Comparison of ENCODE assay signal across 8 cellular contexts in the genomic region with DNA sequence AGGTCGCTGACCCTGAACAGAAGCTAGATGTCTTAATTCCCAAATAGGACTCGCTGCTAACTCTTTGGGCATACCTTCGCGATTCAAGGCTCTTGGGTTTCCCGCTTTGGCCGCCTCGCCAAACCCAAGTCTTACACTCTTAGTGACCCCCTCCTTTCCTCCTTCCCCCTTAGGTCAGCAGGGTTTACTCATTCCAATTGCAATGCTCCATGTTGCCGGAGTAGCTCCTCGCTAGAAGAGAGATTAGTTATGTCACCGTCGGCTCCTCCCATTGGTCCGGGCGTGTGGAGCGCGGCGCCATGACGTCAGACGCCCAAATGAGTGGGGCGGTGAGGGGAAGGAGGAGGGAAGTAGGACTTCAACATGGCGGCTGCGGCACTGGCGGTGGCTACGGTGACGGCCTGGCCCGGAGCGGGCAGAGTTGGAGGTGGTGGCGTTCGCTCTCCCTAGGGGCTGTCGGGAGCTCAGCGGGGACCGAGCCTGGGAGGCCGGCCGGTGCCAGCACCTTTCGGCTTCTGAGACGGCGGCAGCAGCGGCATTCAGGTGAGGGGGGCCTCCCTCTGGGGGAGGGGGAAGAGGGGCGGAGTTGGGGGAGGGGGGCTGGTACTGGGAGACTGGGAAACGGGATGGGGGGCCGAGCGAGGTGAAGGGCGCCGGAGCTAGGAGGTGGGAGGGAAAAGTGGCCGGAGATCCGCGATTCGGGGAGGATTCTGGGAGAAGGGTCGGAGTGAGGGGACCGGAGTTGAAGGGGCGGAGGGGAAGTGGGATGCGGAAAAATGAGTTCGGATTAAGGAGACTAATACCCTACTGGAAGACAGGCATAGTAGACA. TPM values are rescaled to one million over a fixed set of nuclear protein-coding genes. Genes with fewer than 3 reads are reported as not detected.
DNase-seq lines count a peak whose midpoint lies in the region; ATAC-seq lines count a peak whose summit lies in the region.

Gene UBAP1 (plus strand): TSS at position 346 of the 830 bp plus-strand sequence. CDS start 41,872 bp downstream, outside the sequence.

- peak within 1 kb of the TSS; percentile 96 for H3K27ac Mint-ChIP-seq in dendritic cell treated with granulocyte-macrophage colony-stimulating factor and Interleukin-4, amounts not matched to agents 40 ng/mL and 50 ng/mL, for 4 days

- peaks cover 30% of the 10 kb centered on the region for H3K4me1 ChIP-seq in BLaER1

- ATAC-seq in GM19328 (IDR thresholded peaks at IDR 0.05; ENCODE audit: unreplicated experiment), result peak; percentile 99
- ATAC-seq in HG03520 (IDR thresholded peaks at IDR 0.05; ENCODE audit: unreplicated experiment), result peak; percentile 98
- peak; percentile 95 for ATAC-seq in left lobe of liver

- peaks cover 25% of the 10 kb centered on the region for H3K36me3 Mint-ChIP-seq in dendritic cell treated with granulocyte-macrophage colony-stimulating factor and Interleukin-4, amounts not matched to agents 40 ng/mL and 50 ng/mL, for 4 days (ENCODE audit: low read depth)

- H3K9me3 Mint-ChIP-seq in dendritic cell treated with granulocyte-macrophage colony-stimulating factor and Interleukin-4, amounts not matched to agents 40 ng/mL and 50 ng/mL, for 4 days, result no peaks in the 10 kb centered on the region

- intact Hi-C loops in dendritic cell treated with granulocyte-macrophage colony-stimulating factor and Interleukin-4, amounts not matched to agents 40 ng/mL and 50 ng/mL, for 4 days (cut with micrococcal nuclease), result loop anchor here (2.0 kb wide), 1 partner anchor 54 kb away; no protein-coding TSS in a partner anchor

- no peaks in the 10 kb centered on the region for H3K27me3 ChIP-seq in BLaER1

- DNase-seq in NCI-H69 (lab: John Stamatoyannopoulos, UW) (peak; percentile 99), left lobe of liver (ENCODE audit: low spot score) (peak; percentile 97)
- DNase-seq in activated CD4-positive, alpha-beta T cell treated with anti-CD3 and anti-CD28 coated beads, Interleukin-2, amount 50 U/mL, for 1 hour, result peak; percentile 94
- peak; percentile 94 for DNase-seq in stimulated activated CD4-positive, alpha-beta T cell treated with anti-CD3 and anti-CD28 coated beads, Interleukin-2, amount 100 ng/mL, for 4 hours (ENCODE audit: low read depth)

- peaks cover 4% of the 10 kb centered on the region for H3K27me3 Mint-ChIP-seq in dendritic cell treated with granulocyte-macrophage colony-stimulating factor and Interleukin-4, amounts not matched to agents 40 ng/mL and 50 ng/mL, for 4 days

- H3K9me3 ChIP-seq in BLaER1, result no peaks in the 10 kb centered on the region

- H3K4me3 Mint-ChIP-seq in dendritic cell treated with granulocyte-macrophage colony-stimulating factor and Interleukin-4, amounts not matched to agents 40 ng/mL and 50 ng/mL, for 4 days, result peak within 1 kb of the TSS; percentile 88

- peaks cover 20% of the 10 kb centered on the region for H3K36me3 ChIP-seq in BLaER1

- peak within 1 kb of the TSS; percentile 87 for H3K9ac ChIP-seq in BLaER1

- peaks cover 22% of the 10 kb centered on the region for H3K4me1 Mint-ChIP-seq in dendritic cell treated with granulocyte-macrophage colony-stimulating factor and Interleukin-4, amounts not matched to agents 40 ng/mL and 50 ng/mL, for 4 days (ENCODE audit: low read depth)

- H3K4me3 ChIP-seq in BLaER1, result peak within 1 kb of the TSS; percentile 83

- peaks cover 44% of the 10 kb centered on the region for H4K20me1 ChIP-seq in BLaER1

- H3K27ac ChIP-seq in BLaER1, result peak within 1 kb of the TSS; percentile 81

- H3K4me2 ChIP-seq in BLaER1, result peak within 1 kb of the TSS; percentile 97

RNA-seq across cellular contexts. Expression of gene UBAP1, which starts in this region (rescaled TPM):
- 28.4 TPM for total RNA-seq in left lobe of liver

Comparison
In these comparisons a context has a peak if more than half of its experiments do, and no peak if none do; other contexts are left out.
1. Peak in every context shown above with its lines: DNase-seq, ATAC-seq, H3K4me3 ChIP-seq and H3K27ac ChIP-seq.